Comparison of ENCODE assay signal across 8 cellular contexts in the genomic region with DNA sequence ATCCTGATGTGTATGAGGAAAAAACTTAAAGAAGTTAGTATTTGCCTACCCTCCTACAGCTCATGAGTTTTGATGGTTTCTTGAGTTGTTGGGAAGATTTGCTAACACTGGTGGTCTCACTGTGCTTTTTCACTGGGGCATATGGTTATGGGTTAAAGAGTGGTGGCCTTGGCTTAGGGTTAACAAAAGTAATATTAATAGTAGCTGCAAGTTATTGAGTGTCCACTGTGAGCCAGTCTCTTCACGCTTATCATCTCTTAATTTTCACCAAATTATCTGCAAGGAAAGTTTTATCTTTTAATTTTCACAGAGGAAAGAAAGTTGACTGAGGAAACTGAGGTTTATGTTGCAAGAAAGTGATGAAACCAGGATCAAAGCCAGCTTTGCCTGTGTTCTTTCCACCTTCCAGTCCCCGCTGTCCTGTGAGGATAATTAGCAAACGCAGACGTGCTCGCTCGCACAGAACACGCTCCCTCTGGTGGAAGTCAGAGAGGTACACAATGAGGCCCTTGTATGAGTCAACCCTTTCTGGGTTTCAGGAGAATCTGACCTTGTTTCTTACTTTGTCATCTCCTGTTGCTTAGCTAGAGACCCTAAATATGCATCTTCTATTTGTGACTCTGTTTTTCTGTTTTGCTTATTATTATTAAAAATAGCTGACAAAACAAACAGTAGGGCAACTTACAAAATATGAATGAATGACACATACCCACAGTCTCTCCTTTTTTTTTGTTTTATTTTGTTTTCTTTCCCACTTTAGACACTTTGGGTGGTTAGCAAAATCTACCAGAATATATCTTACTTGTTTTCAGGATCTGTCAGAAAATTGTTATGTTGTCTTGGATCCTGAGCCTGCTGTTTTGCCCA.
DNase-seq lines count a peak whose midpoint lies in the region; ATAC-seq, FAIRE-seq and TF ChIP-seq lines count a peak whose summit lies in the region.

No MANE protein-coding gene starts in this region.

- peak overlapping the region; percentile 0 for H3K4me3 Mint-ChIP-seq in activated naive CD8-positive, alpha-beta T cell treated with anti-CD3 and anti-CD28 coated beads, Interleukin-2, amount 50 U/mL, for 24 hours

- H3K4me1 ChIP-seq in left ventricle myocardium inferior (peaks cover 23% of the 10 kb centered on the region), skeletal muscle tissue (ENCODE audit: control insufficient read depth in 3 of 3, insufficient read depth in 3 of 3, low read length in 3 of 3) (peaks cover 16 to 26% (median 18%) of the 10 kb centered on the region in 3 donors)

- DNase-seq in H54 (ENCODE audit: insufficient read length, low spot score) (peak; percentile 14), LoVo (ENCODE audit: low spot score) (peak; percentile 61), SW 1271 (lab: John Stamatoyannopoulos, UW) (peak; percentile 1 to 40), left ventricle myocardium inferior (peak; percentile 52), DMS79 (lab: John Stamatoyannopoulos, UW) (no peak)
- DNase-seq in activated naive CD8-positive, alpha-beta T cell treated with anti-CD3 and anti-CD28 coated beads, Interleukin-2, amount 50 U/mL, for 24 hours = peak; percentile 72

- no peak overlapping the region for H3K9ac ChIP-seq in skeletal muscle tissue (ENCODE audit: low read depth in 1 of 3, low read length in 3 of 3)

- H3K27me3 Mint-ChIP-seq in activated naive CD8-positive, alpha-beta T cell treated with anti-CD3 and anti-CD28 coated beads, Interleukin-2, amount 50 U/mL, for 24 hours = peaks cover 2% of the 10 kb centered on the region

- H3K9me3 ChIP-seq in left ventricle myocardium inferior (replicated peaks) = no peaks in the 10 kb centered on the region
- H3K9me3 ChIP-seq in skeletal muscle tissue (ENCODE audit: control insufficient read depth in 3 of 3, low read length in 3 of 3) = no peaks in the 10 kb centered on the region

- peak; percentile 88 for TF ChIP-seq CTCF in GM12801 (IDR thresholded peaks at IDR 0.05; ENCODE audit: extremely low read depth, insufficient read length)
- peak; percentile 85 for TF ChIP-seq CTCF in left ventricle myocardium inferior (IDR thresholded peaks at IDR 0.05; ENCODE audit: borderline replicate concordance)

- H3K4me1 Mint-ChIP-seq in activated naive CD8-positive, alpha-beta T cell treated with anti-CD3 and anti-CD28 coated beads, Interleukin-2, amount 50 U/mL, for 24 hours = peaks cover 75% of the 10 kb centered on the region

- H3K27me3 ChIP-seq in left ventricle myocardium inferior (ENCODE audit: low read depth) = no peaks in the 10 kb centered on the region
- no peaks in the 10 kb centered on the region for H3K27me3 ChIP-seq in skeletal muscle tissue (ENCODE audit: control insufficient read depth in 3 of 3, insufficient read depth in 3 of 3, low read length in 3 of 3)

- FAIRE-seq in H54 (lab: Jason Lieb, UNC) = peak; percentile 36

- intact Hi-C loops in left ventricle myocardium inferior (cut with micrococcal nuclease) = no loop called here

- H3K27ac ChIP-seq in left ventricle myocardium inferior (replicated peaks) (peak overlapping the region; percentile 31), skeletal muscle tissue (ENCODE audit: low read depth, low read length) (peak overlapping the region; percentile 67)

- no peak for TF ChIP-seq POLR2A in H54 (IDR thresholded peaks at IDR 0.05; ENCODE audit: low read depth, low read length)

- peak; percentile 87 for ATAC-seq in activated naive CD8-positive, alpha-beta T cell treated with anti-CD3 and anti-CD28 coated beads, Interleukin-2, amount 50 U/mL, for 24 hours

- no peak overlapping the region for H3K4me3 ChIP-seq in left ventricle myocardium inferior
- H3K4me3 ChIP-seq in skeletal muscle tissue (ENCODE audit: low read length in 3 of 3) = no peak overlapping the region

- peak overlapping the region; percentile 84 for H3K27ac Mint-ChIP-seq in activated naive CD8-positive, alpha-beta T cell treated with anti-CD3 and anti-CD28 coated beads, Interleukin-2, amount 50 U/mL, for 24 hours

- peaks cover 1% of the 10 kb centered on the region for H3K36me3 Mint-ChIP-seq in activated naive CD8-positive, alpha-beta T cell treated with anti-CD3 and anti-CD28 coated beads, Interleukin-2, amount 50 U/mL, for 24 hours (ENCODE audit: low read depth)

- H3K9me3 Mint-ChIP-seq in activated naive CD8-positive, alpha-beta T cell treated with anti-CD3 and anti-CD28 coated beads, Interleukin-2, amount 50 U/mL, for 24 hours = no peaks in the 10 kb centered on the region

- H3K36me3 ChIP-seq in left ventricle myocardium inferior = no peaks in the 10 kb centered on the region
- H3K36me3 ChIP-seq in skeletal muscle tissue (ENCODE audit: control insufficient read depth in 3 of 3, insufficient read depth in 3 of 3, low read length in 3 of 3) = no peaks in the 10 kb centered on the region
